ENCODE assay signal across 8 cellular contexts in genomic region chr17:80990921-80991644, GRCh38. TPM values are rescaled to one million over a fixed set of nuclear protein-coding genes. Genes with fewer than 3 reads are reported as not detected.
DNase-seq lines count a peak whose midpoint lies in the region; ATAC-seq and TF ChIP-seq lines count a peak whose summit lies in the region.

No MANE protein-coding gene starts in this region.

- peaks cover 3% of the 10 kb centered on the region for H3K36me3 Mint-ChIP-seq in activated naive CD4-positive, alpha-beta T cell treated with anti-CD3 and anti-CD28 coated beads for 36 hours (ENCODE audit: low read depth)
- no peaks in the 10 kb centered on the region for H3K36me3 Mint-ChIP-seq in activated naive CD8-positive, alpha-beta T cell

- peaks cover 0 to 13% of the 10 kb centered on the region in 2 donors for H3K36me3 ChIP-seq in left lung
- H3K36me3 ChIP-seq in transverse colon = peaks cover 0 to 11% (median 3%) of the 10 kb centered on the region in 4 donors

- TF ChIP-seq EP300 in transverse colon (IDR thresholded peaks at IDR 0.05; ENCODE audit: low read depth) = no peak

- no peaks in the 10 kb centered on the region for H3K9me3 ChIP-seq in left lung
- H3K9me3 ChIP-seq in transverse colon = no peaks in the 10 kb centered on the region

- CTCF ChIA-PET in activated naive CD4-positive, alpha-beta T cell treated with anti-CD3 and anti-CD28 coated beads for 36 hours (lab: Charles Lee) = interaction anchor here (1.0 kb wide), 2 partner anchors 21 to 111 kb away, joined by 3 to 4 read pairs; no protein-coding TSS in a partner anchor

- TF ChIP-seq CTCF in left lung (IDR thresholded peaks at IDR 0.05) (no peak), transverse colon (IDR thresholded peaks at IDR 0.05) (peak in 1 of 5 experiments; percentile 38)

- H3K4me1 ChIP-seq in left lung (peaks cover 15 to 50% of the 10 kb centered on the region in 2 donors), transverse colon (peaks cover 13 to 43% (median 30%) of the 10 kb centered on the region in 4 donors)

- H3K27ac ChIP-seq in left lung (peak overlapping the region; percentile 33 to 67), transverse colon (peak overlapping the region; percentile 61 to 92 (median 90))

- TF ChIP-seq POLR2A in transverse colon (IDR thresholded peaks at IDR 0.05) = no peak

- H3K27me3 ChIP-seq in left lung (no peaks in the 10 kb centered on the region), transverse colon (no peaks in the 10 kb centered on the region)

- 21 to 33% methylated on average over 4 to 22 of the region's 22 CpGs for WGBS in transverse colon (ENCODE audit: low coverage in 1 of 2), 2 donors

- H3K27ac Mint-ChIP-seq in activated naive CD4-positive, alpha-beta T cell treated with anti-CD3 and anti-CD28 coated beads for 36 hours = peak overlapping the region; percentile 65
- H3K27ac Mint-ChIP-seq in activated naive CD8-positive, alpha-beta T cell = peak overlapping the region; percentile 70

- no peak for DNase-seq in activated naive CD4-positive, alpha-beta T cell treated with anti-CD3 and anti-CD28 coated beads for 36 hours
- no peak for DNase-seq in activated naive CD4-positive, alpha-beta T cell (lab: John Stamatoyannopoulos, UW)
- DNase-seq in left lung (peak in 1 of 2 donors; percentile 72), transverse colon (no peak), head of caudate nucleus (no peak), NCI-H146 (lab: John Stamatoyannopoulos, UW) (no peak), GM19238 (ENCODE audit: insufficient read length, low spot score) (no peak)

- H3K9me3 Mint-ChIP-seq in activated naive CD4-positive, alpha-beta T cell treated with anti-CD3 and anti-CD28 coated beads for 36 hours = no peaks in the 10 kb centered on the region
- H3K9me3 Mint-ChIP-seq in activated naive CD8-positive, alpha-beta T cell (ENCODE audit: low read depth) = no peaks in the 10 kb centered on the region

- no peaks in the 10 kb centered on the region for H3K27me3 Mint-ChIP-seq in activated naive CD4-positive, alpha-beta T cell treated with anti-CD3 and anti-CD28 coated beads for 36 hours (ENCODE audit: low read depth)
- no peaks in the 10 kb centered on the region for H3K27me3 Mint-ChIP-seq in activated naive CD8-positive, alpha-beta T cell

- no peak for ATAC-seq in left lung

- peak overlapping the region; percentile 73 for H3K4me3 Mint-ChIP-seq in activated naive CD4-positive, alpha-beta T cell treated with anti-CD3 and anti-CD28 coated beads for 36 hours
- peak overlapping the region; percentile 83 for H3K4me3 Mint-ChIP-seq in activated naive CD8-positive, alpha-beta T cell

- H3K4me1 Mint-ChIP-seq in activated naive CD4-positive, alpha-beta T cell treated with anti-CD3 and anti-CD28 coated beads for 36 hours (ENCODE audit: low read depth) = peaks cover 12% of the 10 kb centered on the region
- H3K4me1 Mint-ChIP-seq in activated naive CD8-positive, alpha-beta T cell (ENCODE audit: low read depth) = peaks cover 21% of the 10 kb centered on the region

- H3K4me3 ChIP-seq in left lung = peak overlapping the region; percentile 70 to 86
- H3K4me3 ChIP-seq in transverse colon = peak overlapping the region; percentile 75 to 100 (median 99)

- intact Hi-C loops in activated naive CD4-positive, alpha-beta T cell treated with anti-CD3 and anti-CD28 coated beads for 36 hours (cut with micrococcal nuclease) = loop anchor here (1.0 kb wide), 1 partner anchor 106 kb away; no protein-coding TSS in a partner anchor
- intact Hi-C loops in left lung (cut with DNase I) = no loop called here
- intact Hi-C loops in transverse colon (cut with DNase I; ENCODE audit: low total_unique reads) = loop anchor here (2.0 to 5.0 kb wide), 2 partner anchors 104 to 251 kb away; no protein-coding TSS in a partner anchor
- intact Hi-C loops in head of caudate nucleus (cut with DNase I) = loop anchor here (5.0 kb wide), 1 partner anchor 111 kb away; no protein-coding TSS in a partner anchor

- in situ Hi-C loops in transverse colon (cut with MboI; ENCODE audit: low pct_ligation_motif_present in 1 of 4, low pct_unique_long_range_greater_than_20kb in 1 of 4, low sequenced_read_pairs in 3 of 4) = loop anchor here in 1 of 4 donors (10.0 kb wide), 1 partner anchor 114 kb away; no protein-coding TSS in a partner anchor

RNA-seq across cellular contexts. Expression of gene CHMP6, which starts 0.6 kb away (rescaled TPM):
- total RNA-seq in activated naive CD4-positive, alpha-beta T cell treated with anti-CD3 and anti-CD28 coated beads for 36 hours = 10 to 100 TPM; 10.1 to 10.6 TPM
- total RNA-seq in left lung = 10 to 100 TPM; 28.2 to 32.7 TPM
- 100 to 1,000 TPM in 1 of 4 donors, 10 to 100 TPM in 3; 38.6 to 107 (median 41.7) TPM for total RNA-seq in transverse colon

RNA-seq across cellular contexts. Expression of gene BAIAP2, which starts 43.9 kb away (rescaled TPM):
- 1 to 10 TPM; 3.9 to 4.2 TPM for total RNA-seq in activated naive CD4-positive, alpha-beta T cell treated with anti-CD3 and anti-CD28 coated beads for 36 hours
- total RNA-seq in left lung (100 to 1,000 TPM in 1 of 2 donors, 10 to 100 TPM in 1; 76.3 to 135 TPM), transverse colon (10 to 100 TPM; 11.7 to 62.1 (median 39.6) TPM)

Comparison
In these comparisons a context has a peak if more than half of its experiments do, and no peak if none do; other contexts are left out.
1. intact Hi-C loops: an anchor here in activated naive CD4-positive, alpha-beta T cell treated with anti-CD3 and anti-CD28 coated beads for 36 hours (1.0 kb wide), transverse colon (2.0 to 5.0 kb wide) and head of caudate nucleus (5.0 kb wide); none called in left lung.